ENCODE assay signal across 1 cellular context in the genomic region with DNA sequence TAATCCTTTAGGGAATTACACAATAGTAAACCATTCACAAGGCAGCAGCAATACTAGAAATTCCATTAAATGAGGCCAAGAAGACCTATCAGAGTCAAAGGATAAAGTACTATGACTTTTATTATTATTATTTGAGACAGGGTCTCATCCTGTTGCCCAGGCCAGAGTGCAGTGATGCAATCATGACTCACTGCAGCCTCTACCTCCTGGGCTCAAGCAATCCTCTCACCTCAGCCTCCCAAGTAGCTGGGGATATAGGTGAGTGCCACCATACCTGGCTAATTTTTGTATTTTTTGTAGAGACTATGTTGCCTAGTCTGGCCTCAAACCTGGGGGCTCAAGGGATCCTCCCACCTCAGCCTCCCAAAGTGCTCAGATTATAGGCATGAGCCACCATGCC.
A peak's percentile ranks its signal among the peaks of the same experiment; 100 is the strongest.
TF ChIP-seq lines count a peak whose summit lies in the region.

No MANE protein-coding gene starts in this region.

TF ChIP-seq in HepG2, 621 proteins besides CTCF, POLR2A, EP300 and RAD21 (continued from another document):
- TF ChIP-seq ZUFSP (CRISPR knock-in tag; IDR thresholded peaks at IDR 0.05; ENCODE audit: borderline replicate concordance), result no peak
- TF ChIP-seq, protein P1, sequence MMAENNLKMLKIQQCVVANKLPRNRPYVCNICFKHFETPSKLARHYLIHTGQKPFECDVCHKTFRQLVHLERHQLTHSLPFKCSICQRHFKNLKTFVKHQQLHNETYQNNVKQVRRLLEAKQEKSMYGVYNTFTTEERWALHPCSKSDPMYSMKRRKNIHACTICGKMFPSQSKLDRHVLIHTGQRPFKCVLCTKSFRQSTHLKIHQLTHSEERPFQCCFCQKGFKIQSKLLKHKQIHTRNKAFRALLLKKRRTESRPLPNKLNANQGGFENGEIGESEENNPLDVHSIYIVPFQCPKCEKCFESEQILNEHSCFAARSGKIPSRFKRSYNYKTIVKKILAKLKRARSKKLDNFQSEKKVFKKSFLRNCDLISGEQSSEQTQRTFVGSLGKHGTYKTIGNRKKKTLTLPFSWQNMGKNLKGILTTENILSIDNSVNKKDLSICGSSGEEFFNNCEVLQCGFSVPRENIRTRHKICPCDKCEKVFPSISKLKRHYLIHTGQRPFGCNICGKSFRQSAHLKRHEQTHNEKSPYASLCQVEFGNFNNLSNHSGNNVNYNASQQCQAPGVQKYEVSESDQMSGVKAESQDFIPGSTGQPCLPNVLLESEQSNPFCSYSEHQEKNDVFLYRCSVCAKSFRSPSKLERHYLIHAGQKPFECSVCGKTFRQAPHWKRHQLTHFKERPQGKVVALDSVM (CRISPR knock-in tag; IDR thresholded peaks at IDR 0.05), result peak; percentile 81; the same call in 1 of the 2 replicates
- peak; percentile 57 for TF ChIP-seq FOSL2 (CRISPR knock-in tag; IDR thresholded peaks at IDR 0.05)
- no peak for TF ChIP-seq SNRNP70 (IDR thresholded peaks at IDR 0.05; ENCODE audit: low read depth, low read length)
